In the genomic region with DNA sequence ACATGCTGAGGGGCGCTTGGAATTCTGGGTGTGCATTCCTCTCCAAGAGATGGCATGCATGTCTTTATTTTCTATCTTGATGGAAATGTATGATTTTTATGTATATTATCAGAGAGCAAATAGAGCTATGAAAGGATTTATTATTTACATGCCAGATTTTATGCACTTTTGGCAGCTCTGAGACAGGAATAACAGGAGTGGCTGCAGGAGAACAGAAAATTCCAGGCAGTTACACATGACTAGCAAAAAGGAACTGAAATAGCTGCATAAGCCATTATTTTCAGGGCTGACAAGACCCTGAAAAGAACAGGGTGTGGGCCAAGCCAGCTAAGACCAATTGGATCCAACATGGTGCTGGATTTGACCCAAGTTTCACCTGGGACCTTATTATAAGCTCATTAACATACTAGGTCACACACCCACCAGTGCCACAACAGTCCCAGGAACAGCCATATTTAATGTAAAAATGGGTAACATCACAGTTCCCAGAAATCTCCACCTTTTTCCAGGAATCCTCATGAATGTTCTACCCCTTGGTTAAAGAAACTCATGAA, we compare ENCODE assay signal across 31 cellular contexts. TPM values are rescaled to one million over a fixed set of nuclear protein-coding genes. Genes with fewer than 3 reads are reported as not detected.
A peak's percentile ranks its signal among the peaks of the same experiment; 100 is the strongest.
DNase-seq lines count a peak whose midpoint lies in the region; ATAC-seq and TF ChIP-seq lines count a peak whose summit lies in the region.
"Had no signal": no experiment of that assay in that cellular context is flagged by ENCODE, and none has a peak within 500 bp of the region (broad histone marks: within the 10 kb centered on the region; RNA-seq: fewer than 3 reads in every experiment).

No MANE protein-coding gene starts in this region.

- no peak for DNase-seq in PC-3
- DNase-seq in head of caudate nucleus: peak in 24 of 42 donors; percentile 3 to 75 (median 36)
- DNase-seq in retinal pigment epithelial cell (ENCODE audit: low read depth): peak; percentile 6
- no peak for DNase-seq in SJCRH30
- no peak for DNase-seq in A172 (ENCODE audit: low spot score)
- DNase-seq in HEK293T (ENCODE audit: extremely low spot score): no peak
- DNase-seq in psoas muscle: no peak
- DNase-seq: AML-193; CD8-positive, alpha-beta T cell; DND-41; GM23248; H7; HFFc6; Karpas-422; MV-4-11; NCI-H1105; NCI-H1436 treated with DMSO at 0.1 percent for 48 hours; NCI-H1930; NCI-H2107; NCI-H446; NCI-H526; NCI-H82; NK-92 treated with Interleukin-12 subunit alpha and Interleukin-12 subunit beta, amount 100 ng/mL, for 24 hours; PC-9 had no signal

- no peaks in the 10 kb centered on the region for H3K9me2 ChIP-seq in PC-3 (replicated peaks; ENCODE audit: low read length)

- no TSS peak for BruUV-seq in PC-3 (replicated peaks; lab: Mats Ljungman, UMichigan)

- H3K4me3 ChIP-seq in PC-3 (ENCODE audit: low read length) (no peak overlapping the region), retinal pigment epithelial cell (ENCODE audit: low read length) (no peak overlapping the region), SJCRH30 (no peak overlapping the region), psoas muscle (no peak overlapping the region)
- H3K4me3 ChIP-seq: BLaER1 treated with 17β-estradiol and CSF1 and Interleukin-3, amounts not matched to agents 10 nM and 100 nM; GM23248; PC-9; SJSA1 had no signal

- H3K4me1 ChIP-seq in PC-3 (ENCODE audit: insufficient read depth, low read length) (no peaks in the 10 kb centered on the region), SJCRH30 (no peaks in the 10 kb centered on the region), psoas muscle (no peaks in the 10 kb centered on the region)
- H3K4me1 ChIP-seq: SJSA1 had no signal

- no peaks in the 10 kb centered on the region for H3K79me2 ChIP-seq in PC-3 (ENCODE audit: low read length)

- no peak overlapping the region for H3K4me2 ChIP-seq in PC-3 (ENCODE audit: low read length)
- H3K4me2 ChIP-seq: PC-9 had no signal

- no peaks in the 10 kb centered on the region for H3K36me3 ChIP-seq in PC-3 (ENCODE audit: low read depth, low read length)
- H3K36me3 ChIP-seq in SJCRH30: no peaks in the 10 kb centered on the region
- H3K36me3 ChIP-seq in psoas muscle (ENCODE audit: insufficient read depth in 1 of 2, low read depth in 1 of 2): no peaks in the 10 kb centered on the region
- H3K36me3 ChIP-seq: BLaER1 treated with 17β-estradiol and CSF1 and Interleukin-3, amounts not matched to agents 10 nM and 100 nM; SJSA1 had no signal

- peak overlapping the region; percentile 74 for H3K27ac ChIP-seq in C4-2B
- H3K27ac ChIP-seq in PC-3 (ENCODE audit: low read length): no peak overlapping the region
- no peak overlapping the region for H3K27ac ChIP-seq in SJCRH30
- H3K27ac ChIP-seq in psoas muscle: no peak overlapping the region
- H3K27ac ChIP-seq: BLaER1 treated with 17β-estradiol and CSF1 and Interleukin-3, amounts not matched to agents 10 nM and 100 nM; GM23248; PC-9; SJSA1 had no signal

- CTCF ChIA-PET in PC-3 (lab: Charles Lee): no interaction called here
- CTCF ChIA-PET in HEK293T (lab: Yijun Ruan, JAX): interaction anchor here (1.3 kb wide), 1 partner anchor 16 kb away, joined by 5 read pairs; no protein-coding TSS in a partner anchor

- no peak overlapping the region for H3K9ac ChIP-seq in PC-3 (ENCODE audit: low read length)
- H3K9ac ChIP-seq: BLaER1 treated with 17β-estradiol and CSF1 and Interleukin-3, amounts not matched to agents 10 nM and 100 nM; GM23248 had no signal

- peak; percentile 48 for ATAC-seq in PC-3
- no peak for ATAC-seq in psoas muscle
- ATAC-seq: CD8-positive, alpha-beta T cell; Right ventricle myocardium inferior had no signal

- POLR2A ChIA-PET in PC-3 (lab: Charles Lee; ENCODE audit: unreplicated experiment) (no interaction called here), HEK293T (lab: Yijun Ruan, JAX) (no interaction called here)

- no peaks in the 10 kb centered on the region for H4K20me1 ChIP-seq in PC-3 (ENCODE audit: low read length)
- H4K20me1 ChIP-seq: BLaER1 treated with 17β-estradiol and CSF1 and Interleukin-3, amounts not matched to agents 10 nM and 100 nM had no signal

- H3K27me3 ChIP-seq in PC-3 (ENCODE audit: low read length) (no peaks in the 10 kb centered on the region), SJCRH30 (no peaks in the 10 kb centered on the region), psoas muscle (ENCODE audit: insufficient read depth in 3 of 3, low read length in 2 of 3) (no peaks in the 10 kb centered on the region)
- H3K27me3 ChIP-seq: BLaER1 treated with 17β-estradiol and CSF1 and Interleukin-3, amounts not matched to agents 10 nM and 100 nM had no signal

- TF ChIP-seq CTCF in C4-2B (conservative IDR thresholded peaks at IDR 0.05) (no peak), PC-3 (conservative IDR thresholded peaks at IDR 0.05; ENCODE audit: low read depth, low read length) (no peak), retinal pigment epithelial cell (conservative IDR thresholded peaks at IDR 0.05; ENCODE audit: low read depth, low read length) (no peak), psoas muscle (IDR thresholded peaks at IDR 0.05) (no peak)

- H3K9me3 ChIP-seq in PC-3 (ENCODE audit: low read length): no peaks in the 10 kb centered on the region
- H3K9me3 ChIP-seq in SJCRH30 (replicated peaks): no peaks in the 10 kb centered on the region
- H3K9me3 ChIP-seq in psoas muscle: no peaks in the 10 kb centered on the region
- H3K9me3 ChIP-seq: BLaER1 treated with 17β-estradiol and CSF1 and Interleukin-3, amounts not matched to agents 10 nM and 100 nM; SJSA1 had no signal

- intact Hi-C loops in PC-3 (cut with micrococcal nuclease) (no loop called here), head of caudate nucleus (cut with DNase I) (no loop called here), psoas muscle (cut with DNase I) (no loop called here)

- no peak overlapping the region for H2AFZ ChIP-seq in PC-3 (ENCODE audit: low read length)
- H2AFZ ChIP-seq: GM23248, PC-9 had no signal

- WGBS in psoas muscle, 3 donors: 70 to 79% (median 78%) methylated on average over 1 of the region's 1 CpG

- H3F3A ChIP-seq in PC-3 (ENCODE audit: low read length, unreplicated experiment): no peaks in the 10 kb centered on the region

TF ChIP-seq in HEK293T, 16 proteins besides CTCF, POLR2A, EP300 and RAD21:
- no peak for TF ChIP-seq FOXM1 (IDR thresholded peaks at IDR 0.05; ENCODE audit: borderline replicate concordance)
- no peak for TF ChIP-seq NFRKB (IDR thresholded peaks at IDR 0.05)
- no peak for TF ChIP-seq ARNT (IDR thresholded peaks at IDR 0.05)
- no peak for TF ChIP-seq ELF4 (IDR thresholded peaks at IDR 0.05)
- TF ChIP-seq, protein P1, sequence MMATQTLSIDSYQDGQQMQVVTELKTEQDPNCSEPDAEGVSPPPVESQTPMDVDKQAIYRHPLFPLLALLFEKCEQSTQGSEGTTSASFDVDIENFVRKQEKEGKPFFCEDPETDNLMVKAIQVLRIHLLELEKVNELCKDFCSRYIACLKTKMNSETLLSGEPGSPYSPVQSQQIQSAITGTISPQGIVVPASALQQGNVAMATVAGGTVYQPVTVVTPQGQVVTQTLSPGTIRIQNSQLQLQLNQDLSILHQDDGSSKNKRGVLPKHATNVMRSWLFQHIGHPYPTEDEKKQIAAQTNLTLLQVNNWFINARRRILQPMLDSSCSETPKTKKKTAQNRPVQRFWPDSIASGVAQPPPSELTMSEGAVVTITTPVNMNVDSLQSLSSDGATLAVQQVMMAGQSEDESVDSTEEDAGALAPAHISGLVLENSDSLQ (IDR thresholded peaks at IDR 0.05): no peak
- TF ChIP-seq LEF1 (IDR thresholded peaks at IDR 0.05; ENCODE audit: borderline replicate concordance): no peak
- TF ChIP-seq FOXA1 (IDR thresholded peaks at IDR 0.05): no peak
- no peak for TF ChIP-seq L3MBTL2 (conservative IDR thresholded peaks at IDR 0.05)
- TF ChIP-seq FOXK2 (IDR thresholded peaks at IDR 0.05): no peak

RNA-seq across cellular contexts. Expression of gene ACSL5, which starts 43.2 kb away (rescaled TPM):
- 1.4 TPM in 1 of 2 replicates, not detected in the other for total RNA-seq in PC-3 (2014; rRNA removed)
- total RNA-seq in SJCRH30 (2014; rRNA removed; shearing (Covaris generic)): 0.06 TPM in 1 of 2 replicates, not detected in the other
- 0.91 and 0.96 TPM in 2 replicates for total RNA-seq in A172 (2014; rRNA removed; shearing (Covaris generic))
- total RNA-seq in psoas muscle: 1 to 10 TPM; 2.2 to 4.5 (median 3.7) TPM
- polyA plus RNA-seq in psoas muscle: 1 to 10 TPM; 2.2 to 3.4 (median 2.6) TPM

RNA-seq across cellular contexts. Expression of gene TECTB, which starts 47.5 kb away (rescaled TPM):
- not detected in 2 replicates for total RNA-seq in PC-3 (2014; rRNA removed)
- not detected in 2 replicates for total RNA-seq in SJCRH30 (2014; rRNA removed; shearing (Covaris generic))
- total RNA-seq in A172 (2014; rRNA removed; shearing (Covaris generic)): not detected in 2 replicates
- not detected for total RNA-seq in psoas muscle
- not detected for polyA plus RNA-seq in psoas muscle
- total RNA-seq: CD8-positive, alpha-beta T cell; GM23248; H7; HFFc6; HT1080; PC-9; Right ventricle myocardium inferior; RPMI7951; SJSA1 had no signal
- polyA plus RNA-seq: AG04450 had no signal

Comparison
In these comparisons a context has a peak if more than half of its experiments do, and no peak if none do; other contexts are left out.
1. DNase-seq: peak in head of caudate nucleus (24 of 42) and retinal pigment epithelial cell (single experiment); none in PC-3 (single experiment), SJCRH30 (0 of 2), A172 (single experiment), HEK293T (single experiment) and psoas muscle (0 of 2).